36 cellular contexts compared by ENCODE assay signal in genomic region chr17:57115916-57116315, GRCh38.
"Had no signal": no experiment of that assay in that cellular context is flagged by ENCODE, and none has a peak within 500 bp of the region (broad histone marks: within the 10 kb centered on the region; RNA-seq: fewer than 3 reads in every experiment).

No MANE protein-coding gene starts in this region.

- H3K27me3 ChIP-seq: ascending aorta, cardiac muscle cell had no signal

- H3K27ac ChIP-seq: ascending aorta, cardiac muscle cell, VCaP had no signal

- H3K4me3 Mint-ChIP-seq: activated B cell treated with CpG ODN at 0.5 μM for 24 hours; activated CD4-positive, alpha-beta memory T cell treated with anti-CD3 and anti-CD28 coated beads, Interleukin-2, amount 10 ng/mL, durations not matched to agents 7 days and 5 days; activated CD4-positive, alpha-beta T cell treated with anti-CD3 and anti-CD28 coated beads, Interleukin-2, amount 10 ng/mL, durations not matched to agents 7 days and 5 days; activated CD8-positive, alpha-beta memory T cell treated with anti-CD3 and anti-CD28 coated beads, Interleukin-2, amount 10 ng/mL, durations not matched to agents 7 days and 5 days; activated CD8-positive, alpha-beta T cell treated with anti-CD3 and anti-CD28 coated beads, Interleukin-2, amount 10 ng/mL, durations not matched to agents 7 days and 5 days; activated naive CD4-positive, alpha-beta T cell treated with anti-CD3 and anti-CD28 coated beads, Interleukin-2, amount 10 ng/mL, durations not matched to agents 7 days and 5 days; activated naive CD4-positive, alpha-beta T cell treated with anti-CD3 and anti-CD28 coated beads, Interleukin-2, amount 50 U/mL, for 24 hours; activated naive CD8-positive, alpha-beta T cell; activated naive CD8-positive, alpha-beta T cell treated with anti-CD3 and anti-CD28 coated beads, Interleukin-2, amount 10 ng/mL, durations not matched to agents 7 days and 5 days; activated naive CD8-positive, alpha-beta T cell treated with anti-CD3 and anti-CD28 coated beads, Interleukin-2, amount 50 U/mL, for 24 hours; activated T-cell treated with anti-CD3 and anti-CD28 coated beads, Interleukin-2, amount 50 U/mL, for 24 hours; brain; central memory CD8-positive, alpha-beta T cell; T-helper 1 cell treated with Interleukin-12 subunit alpha and Interleukin-12 subunit beta and Interleukin-4 antibody, amounts not matched to agents 30 μg/mL and 1 μg/mL, for 36 hours; T-helper 2 cell treated with Interferon-gamma antibody and Interleukin-4, amounts not matched to agents 5 μg/mL and 100 μg/mL, for 36 hours had no signal

- FAIRE-seq: bronchial epithelial cell, TTC549 had no signal

- ATAC-seq: activated CD8-positive, alpha-beta memory T cell treated with anti-CD3 and anti-CD28 coated beads, Interleukin-2, amount 10 ng/mL, durations not matched to agents 7 days and 5 days; activated CD8-positive, alpha-beta T cell treated with anti-CD3 and anti-CD28 coated beads, Interleukin-2, amount 10 ng/mL, durations not matched to agents 7 days and 5 days; activated naive CD8-positive, alpha-beta T cell treated with anti-CD3 and anti-CD28 coated beads, Interleukin-2, amount 50 U/mL, for 24 hours had no signal

- H3K4me1 Mint-ChIP-seq: activated B cell treated with CpG ODN at 0.5 μM for 24 hours; activated CD4-positive, alpha-beta memory T cell treated with anti-CD3 and anti-CD28 coated beads, Interleukin-2, amount 10 ng/mL, durations not matched to agents 7 days and 5 days; activated CD4-positive, alpha-beta T cell treated with anti-CD3 and anti-CD28 coated beads, Interleukin-2, amount 10 ng/mL, durations not matched to agents 7 days and 5 days; activated CD8-positive, alpha-beta memory T cell treated with anti-CD3 and anti-CD28 coated beads, Interleukin-2, amount 10 ng/mL, durations not matched to agents 7 days and 5 days; activated naive CD4-positive, alpha-beta T cell treated with anti-CD3 and anti-CD28 coated beads, Interleukin-2, amount 10 ng/mL, durations not matched to agents 7 days and 5 days; activated naive CD4-positive, alpha-beta T cell treated with anti-CD3 and anti-CD28 coated beads, Interleukin-2, amount 50 U/mL, for 24 hours; activated naive CD8-positive, alpha-beta T cell treated with anti-CD3 and anti-CD28 coated beads, Interleukin-2, amount 10 ng/mL, durations not matched to agents 7 days and 5 days; activated naive CD8-positive, alpha-beta T cell treated with anti-CD3 and anti-CD28 coated beads, Interleukin-2, amount 50 U/mL, for 24 hours; central memory CD8-positive, alpha-beta T cell had no signal

- H3K27me3 Mint-ChIP-seq: activated B cell treated with CpG ODN at 0.5 μM for 24 hours; activated CD4-positive, alpha-beta memory T cell treated with anti-CD3 and anti-CD28 coated beads, Interleukin-2, amount 10 ng/mL, durations not matched to agents 7 days and 5 days; activated CD4-positive, alpha-beta T cell treated with anti-CD3 and anti-CD28 coated beads, Interleukin-2, amount 10 ng/mL, durations not matched to agents 7 days and 5 days; activated CD8-positive, alpha-beta memory T cell treated with anti-CD3 and anti-CD28 coated beads, Interleukin-2, amount 10 ng/mL, durations not matched to agents 7 days and 5 days; activated naive CD4-positive, alpha-beta T cell treated with anti-CD3 and anti-CD28 coated beads, Interleukin-2, amount 10 ng/mL, durations not matched to agents 7 days and 5 days; activated naive CD4-positive, alpha-beta T cell treated with anti-CD3 and anti-CD28 coated beads, Interleukin-2, amount 50 U/mL, for 24 hours; activated naive CD8-positive, alpha-beta T cell; activated naive CD8-positive, alpha-beta T cell treated with anti-CD3 and anti-CD28 coated beads, Interleukin-2, amount 10 ng/mL, durations not matched to agents 7 days and 5 days; activated naive CD8-positive, alpha-beta T cell treated with anti-CD3 and anti-CD28 coated beads, Interleukin-2, amount 50 U/mL, for 24 hours; activated T-cell treated with anti-CD3 and anti-CD28 coated beads, Interleukin-2, amount 50 U/mL, for 24 hours; central memory CD8-positive, alpha-beta T cell had no signal

- H3K4me3 ChIP-seq: ascending aorta, cardiac muscle cell had no signal

- H3K9me3 ChIP-seq: ascending aorta had no signal

- H3K27ac Mint-ChIP-seq: activated B cell treated with CpG ODN at 0.5 μM for 24 hours; activated CD4-positive, alpha-beta memory T cell treated with anti-CD3 and anti-CD28 coated beads, Interleukin-2, amount 10 ng/mL, durations not matched to agents 7 days and 5 days; activated CD4-positive, alpha-beta T cell treated with anti-CD3 and anti-CD28 coated beads, Interleukin-2, amount 10 ng/mL, durations not matched to agents 7 days and 5 days; activated CD8-positive, alpha-beta memory T cell treated with anti-CD3 and anti-CD28 coated beads, Interleukin-2, amount 10 ng/mL, durations not matched to agents 7 days and 5 days; activated CD8-positive, alpha-beta T cell treated with anti-CD3 and anti-CD28 coated beads, Interleukin-2, amount 10 ng/mL, durations not matched to agents 7 days and 5 days; activated naive CD4-positive, alpha-beta T cell treated with anti-CD3 and anti-CD28 coated beads, Interleukin-2, amount 10 ng/mL, durations not matched to agents 7 days and 5 days; activated naive CD4-positive, alpha-beta T cell treated with anti-CD3 and anti-CD28 coated beads, Interleukin-2, amount 50 U/mL, for 24 hours; activated naive CD8-positive, alpha-beta T cell; activated naive CD8-positive, alpha-beta T cell treated with anti-CD3 and anti-CD28 coated beads, Interleukin-2, amount 10 ng/mL, durations not matched to agents 7 days and 5 days; activated naive CD8-positive, alpha-beta T cell treated with anti-CD3 and anti-CD28 coated beads, Interleukin-2, amount 50 U/mL, for 24 hours; activated T-cell treated with anti-CD3 and anti-CD28 coated beads, Interleukin-2, amount 50 U/mL, for 24 hours; activated T-helper 2 cell treated with anti-CD3 and anti-CD28 coated beads, Interferon-gamma antibody, Interleukin-2, Interleukin-4, amounts not matched to agents 10 μg/mL and 5 μg/mL and 100 μg/mL, durations not matched to agents 14 hours and 24 hours and 36 hours; brain; T-helper 1 cell treated with Interleukin-12 subunit alpha and Interleukin-12 subunit beta and Interleukin-4 antibody, amounts not matched to agents 30 μg/mL and 1 μg/mL, for 36 hours; T-helper 2 cell treated with Interferon-gamma antibody and Interleukin-4, amounts not matched to agents 5 μg/mL and 100 μg/mL, for 36 hours had no signal

- H3K9me3 Mint-ChIP-seq: activated B cell treated with CpG ODN at 0.5 μM for 24 hours; activated CD4-positive, alpha-beta memory T cell treated with anti-CD3 and anti-CD28 coated beads, Interleukin-2, amount 10 ng/mL, durations not matched to agents 7 days and 5 days; activated CD4-positive, alpha-beta T cell treated with anti-CD3 and anti-CD28 coated beads, Interleukin-2, amount 10 ng/mL, durations not matched to agents 7 days and 5 days; activated naive CD4-positive, alpha-beta T cell treated with anti-CD3 and anti-CD28 coated beads, Interleukin-2, amount 10 ng/mL, durations not matched to agents 7 days and 5 days; activated naive CD4-positive, alpha-beta T cell treated with anti-CD3 and anti-CD28 coated beads, Interleukin-2, amount 50 U/mL, for 24 hours; activated naive CD8-positive, alpha-beta T cell treated with anti-CD3 and anti-CD28 coated beads, Interleukin-2, amount 10 ng/mL, durations not matched to agents 7 days and 5 days; activated naive CD8-positive, alpha-beta T cell treated with anti-CD3 and anti-CD28 coated beads, Interleukin-2, amount 50 U/mL, for 24 hours; activated T-cell treated with anti-CD3 and anti-CD28 coated beads, Interleukin-2, amount 50 U/mL, for 24 hours; activated T-helper 2 cell treated with anti-CD3 and anti-CD28 coated beads, Interferon-gamma antibody, Interleukin-2, Interleukin-4, amounts not matched to agents 10 μg/mL and 5 μg/mL and 100 μg/mL, durations not matched to agents 14 hours and 24 hours and 36 hours; brain; central memory CD8-positive, alpha-beta T cell; T-helper 1 cell treated with Interleukin-12 subunit alpha and Interleukin-12 subunit beta and Interleukin-4 antibody, amounts not matched to agents 30 μg/mL and 1 μg/mL, for 36 hours; T-helper 2 cell treated with Interferon-gamma antibody and Interleukin-4, amounts not matched to agents 5 μg/mL and 100 μg/mL, for 36 hours had no signal

- DNase-seq: activated B cell treated with CpG ODN at 0.5 μM for 24 hours; activated CD4-positive, alpha-beta memory T cell treated with anti-CD3 and anti-CD28 coated beads, Interleukin-2, amount 10 ng/mL, durations not matched to agents 7 days and 5 days; activated CD4-positive, alpha-beta T cell treated with anti-CD3 and anti-CD28 coated beads for 4 hours; activated CD4-positive, alpha-beta T cell treated with anti-CD3 and anti-CD28 coated beads, Interleukin-2, amount 10 ng/mL, durations not matched to agents 7 days and 5 days; activated CD4-positive, alpha-beta T cell treated with anti-CD3 and anti-CD28 coated beads, Interleukin-2, amount 50 U/mL, for 48 hours; activated CD4-positive, CD25-positive, alpha-beta regulatory T cell treated with anti-CD3 and anti-CD28 coated beads, Interleukin-2, amount 50 U/mL, for 72 hours; activated CD8-positive, alpha-beta memory T cell treated with anti-CD3 and anti-CD28 coated beads for 24 hours; activated CD8-positive, alpha-beta memory T cell treated with anti-CD3 and anti-CD28 coated beads, Interleukin-2, amount 10 ng/mL, durations not matched to agents 7 days and 5 days; activated CD8-positive, alpha-beta memory T cell treated with anti-CD3 and anti-CD28 coated beads, Interleukin-2, amount 50 U/mL, for 48 hours; activated CD8-positive, alpha-beta T cell treated with anti-CD3 and anti-CD28 coated beads, Interleukin-2, amount 10 ng/mL, durations not matched to agents 7 days and 5 days; activated effector memory CD4-positive, alpha-beta T cell treated with Interleukin-2 at 50 U/mL for 16 hours; activated gamma-delta T cell; activated naive CD4-positive, alpha-beta T cell treated with anti-CD3 and anti-CD28 coated beads, Interleukin-2, amount 10 ng/mL, durations not matched to agents 7 days and 5 days; activated naive CD4-positive, alpha-beta T cell treated with Interleukin-2 at 50 U/mL for 16 hours; activated naive CD8-positive, alpha-beta T cell treated with anti-CD3 and anti-CD28 coated beads, Interleukin-2, amount 10 ng/mL, durations not matched to agents 7 days and 5 days; activated naive CD8-positive, alpha-beta T cell treated with anti-CD3 and anti-CD28 coated beads, Interleukin-2, amount 50 U/mL, for 24 hours; activated T-cell treated with anti-CD3 and anti-CD28 coated beads, Interleukin-2, amount 50 U/mL, for 24 hours; activated T-cell treated with anti-CD3 and anti-CD28 coated beads, Interleukin-2, amount 50 U/mL, for 48 hours; amygdala; anterior cingulate cortex; caudate nucleus; T-helper 1 cell; T-helper 2 cell; T-helper 9 cell had no signal
